In genomic region chr16:11205754-11206459, GRCh38 we compare ENCODE assay signal across 8 cellular contexts. TPM values are rescaled to one million over a fixed set of nuclear protein-coding genes. Genes with fewer than 3 reads are reported as not detected.
DNase-seq lines count a peak whose midpoint lies in the region; ATAC-seq, FAIRE-seq and TF ChIP-seq lines count a peak whose summit lies in the region.

No MANE protein-coding gene starts in this region.

- H3K27me3 Mint-ChIP-seq in natural killer cell treated with Interleukin-12 subunit alpha and Interleukin-12 subunit beta and Interleukin-15 and Interleukin-18, amount 100 ng/mL, for 72 hours: no peaks in the 10 kb centered on the region
- peaks cover 0 to 8% of the 10 kb centered on the region in 2 donors for H3K27me3 Mint-ChIP-seq in natural killer cell (ENCODE audit: low read depth in 2 of 2)

- H2AFZ ChIP-seq in OCI-LY3 (ENCODE audit: low read depth, low read length): no peak overlapping the region

- H3K4me1 Mint-ChIP-seq in natural killer cell treated with Interleukin-12 subunit alpha and Interleukin-12 subunit beta and Interleukin-15 and Interleukin-18, amount 100 ng/mL, for 72 hours (ENCODE audit: low read depth in 2 of 2): peaks cover 52 to 68% of the 10 kb centered on the region in 2 donors
- peaks cover 12 to 23% of the 10 kb centered on the region in 2 donors for H3K4me1 Mint-ChIP-seq in natural killer cell

- peak overlapping the region; percentile 19 for H3K27ac ChIP-seq in OCI-LY3 (ENCODE audit: low read length)

- H3K36me3 Mint-ChIP-seq in natural killer cell treated with Interleukin-12 subunit alpha and Interleukin-12 subunit beta and Interleukin-15 and Interleukin-18, amount 100 ng/mL, for 72 hours: no peaks in the 10 kb centered on the region
- no peaks in the 10 kb centered on the region for H3K36me3 Mint-ChIP-seq in natural killer cell

- H3K9me3 ChIP-seq in OCI-LY3 (ENCODE audit: insufficient read depth, low read length): 0 out of 2 replicates have a peak, but pooled peaks cover 7% of the 10 kb centered on the region

- TF ChIP-seq CTCF in natural killer cell (IDR thresholded peaks at IDR 0.05): no peak
- TF ChIP-seq CTCF in OCI-LY3 (IDR thresholded peaks at IDR 0.05; ENCODE audit: low read depth, low read length): no peak
- TF ChIP-seq CTCF in D721Med (IDR thresholded peaks at IDR 0.05; ENCODE audit: insufficient read depth, missing control alignments): no peak

- H3K36me3 ChIP-seq in OCI-LY3 (replicated peaks; ENCODE audit: low read depth, low read length): peaks cover 6% of the 10 kb centered on the region

- H3K4me3 Mint-ChIP-seq in natural killer cell treated with Interleukin-12 subunit alpha and Interleukin-12 subunit beta and Interleukin-15 and Interleukin-18, amount 100 ng/mL, for 72 hours: peak overlapping the region; percentile 80
- no peak overlapping the region for H3K4me3 Mint-ChIP-seq in natural killer cell

- H3K79me2 ChIP-seq in OCI-LY3 (ENCODE audit: low read length): no peaks in the 10 kb centered on the region

- no peak overlapping the region for H3K4me3 ChIP-seq in OCI-LY3 (ENCODE audit: low read length)

- peak overlapping the region; percentile 38; the same call in 1 of the 2 replicates for H3K9ac ChIP-seq in OCI-LY3 (ENCODE audit: low read length)

- intact Hi-C loops in natural killer cell (cut with micrococcal nuclease): no loop called here

- no peaks in the 10 kb centered on the region for H3K27me3 ChIP-seq in OCI-LY3 (ENCODE audit: low read depth, low read length)

- H3K4me2 ChIP-seq in OCI-LY3 (ENCODE audit: low read length): peak overlapping the region; percentile 31

- FAIRE-seq in D721Med (lab: Jason Lieb, UNC) (no peak), frontal cortex (lab: Jason Lieb, UNC) (no peak)

- no peaks in the 10 kb centered on the region for H3K9me3 Mint-ChIP-seq in natural killer cell treated with Interleukin-12 subunit alpha and Interleukin-12 subunit beta and Interleukin-15 and Interleukin-18, amount 100 ng/mL, for 72 hours
- H3K9me3 Mint-ChIP-seq in natural killer cell: no peaks in the 10 kb centered on the region

- H3K27ac Mint-ChIP-seq in natural killer cell treated with Interleukin-12 subunit alpha and Interleukin-12 subunit beta and Interleukin-15 and Interleukin-18, amount 100 ng/mL, for 72 hours: peak overlapping the region; percentile 95 to 97
- peak overlapping the region in 1 of 2 donors; percentile 88 for H3K27ac Mint-ChIP-seq in natural killer cell

- H4K20me1 ChIP-seq in OCI-LY3 (ENCODE audit: insufficient read depth, low read length): no peaks in the 10 kb centered on the region

- DNase-seq in natural killer cell treated with Interleukin-12 subunit alpha and Interleukin-12 subunit beta and Interleukin-15 and Interleukin-18, amount 100 ng/mL, for 72 hours (ENCODE audit: low spot score): peak; percentile 92
- DNase-seq in natural killer cell (no peak), glomerular visceral epithelial cell (ENCODE audit: extremely low spot score) (peak; percentile 61), D721Med (ENCODE audit: insufficient read length, low spot score) (no peak), RPMI8226 (no peak), frontal cortex (ENCODE audit: low spot score in 2 of 2) (no peak), HUDEP-2 (lab: John Stamatoyannopoulos, UW; ENCODE audit: unreplicated experiment in 76 of 76) (no peak)

- H3K4me1 ChIP-seq in OCI-LY3 (ENCODE audit: low read length): peaks cover 83% of the 10 kb centered on the region

- peak; percentile 81 to 84 for ATAC-seq in natural killer cell treated with Interleukin-12 subunit alpha and Interleukin-12 subunit beta and Interleukin-15 and Interleukin-18, amount 100 ng/mL, for 72 hours
- no peak for ATAC-seq in natural killer cell

RNA-seq across cellular contexts. Expression of gene SOCS1, which starts 50.1 kb away (rescaled TPM):
- 100 to 1,000 TPM; 199 to 299 TPM for total RNA-seq in natural killer cell treated with Interleukin-12 subunit alpha and Interleukin-12 subunit beta and Interleukin-15 and Interleukin-18, amount 100 ng/mL, for 72 hours
- total RNA-seq in natural killer cell (10 to 100 TPM; 21.7 to 74.7 (median 27.2) TPM), frontal cortex (0.82 TPM)

Comparison
In these comparisons a context has a peak if more than half of its experiments do, and no peak if none do; other contexts are left out.
1. ATAC-seq: peak in natural killer cell treated with Interleukin-12 subunit alpha and Interleukin-12 subunit beta and Interleukin-15 and Interleukin-18, amount 100 ng/mL, for 72 hours (2 of 2); none in natural killer cell (0 of 3).
2. DNase-seq: peak in natural killer cell treated with Interleukin-12 subunit alpha and Interleukin-12 subunit beta and Interleukin-15 and Interleukin-18, amount 100 ng/mL, for 72 hours (single experiment) and glomerular visceral epithelial cell (single experiment); none in natural killer cell (single experiment), D721Med (single experiment), RPMI8226 (single experiment), frontal cortex (0 of 2) and HUDEP-2 (0 of 76).
3. RNA of gene SOCS1, which starts 50.1 kb away (total RNA-seq): 199 to 299 TPM in natural killer cell treated with Interleukin-12 subunit alpha and Interleukin-12 subunit beta and Interleukin-15 and Interleukin-18, amount 100 ng/mL, for 72 hours and 21.7 to 74.7 TPM in natural killer cell; 0.82 TPM in frontal cortex (single experiment); every median in the first group is over 10 times any median in the second.